ENCODE assay signal across 1 cellular context in genomic region chr22:24514241-24515024, GRCh38.
TF ChIP-seq lines count a peak whose summit lies in the region.

No MANE protein-coding gene starts in this region.

TF ChIP-seq in GM12878, 131 proteins besides CTCF, POLR2A, EP300 and RAD21 (continues in another document):
- TF ChIP-seq MYC (IDR thresholded peaks at IDR 0.05; ENCODE audit: insufficient read depth, insufficient read length, insufficient replicate concordance, low read length, severe bottlenecking), result no peak
- TF ChIP-seq, protein P1, sequence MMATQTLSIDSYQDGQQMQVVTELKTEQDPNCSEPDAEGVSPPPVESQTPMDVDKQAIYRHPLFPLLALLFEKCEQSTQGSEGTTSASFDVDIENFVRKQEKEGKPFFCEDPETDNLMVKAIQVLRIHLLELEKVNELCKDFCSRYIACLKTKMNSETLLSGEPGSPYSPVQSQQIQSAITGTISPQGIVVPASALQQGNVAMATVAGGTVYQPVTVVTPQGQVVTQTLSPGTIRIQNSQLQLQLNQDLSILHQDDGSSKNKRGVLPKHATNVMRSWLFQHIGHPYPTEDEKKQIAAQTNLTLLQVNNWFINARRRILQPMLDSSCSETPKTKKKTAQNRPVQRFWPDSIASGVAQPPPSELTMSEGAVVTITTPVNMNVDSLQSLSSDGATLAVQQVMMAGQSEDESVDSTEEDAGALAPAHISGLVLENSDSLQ (IDR thresholded peaks at IDR 0.05), result no peak
- peak; percentile 75; the same call in 1 of the 2 replicates for TF ChIP-seq SMARCA5 (IDR thresholded peaks at IDR 0.05)
- TF ChIP-seq CBFB (IDR thresholded peaks at IDR 0.05; ENCODE audit: low read depth), result no peak
- TF ChIP-seq, protein P2, sequence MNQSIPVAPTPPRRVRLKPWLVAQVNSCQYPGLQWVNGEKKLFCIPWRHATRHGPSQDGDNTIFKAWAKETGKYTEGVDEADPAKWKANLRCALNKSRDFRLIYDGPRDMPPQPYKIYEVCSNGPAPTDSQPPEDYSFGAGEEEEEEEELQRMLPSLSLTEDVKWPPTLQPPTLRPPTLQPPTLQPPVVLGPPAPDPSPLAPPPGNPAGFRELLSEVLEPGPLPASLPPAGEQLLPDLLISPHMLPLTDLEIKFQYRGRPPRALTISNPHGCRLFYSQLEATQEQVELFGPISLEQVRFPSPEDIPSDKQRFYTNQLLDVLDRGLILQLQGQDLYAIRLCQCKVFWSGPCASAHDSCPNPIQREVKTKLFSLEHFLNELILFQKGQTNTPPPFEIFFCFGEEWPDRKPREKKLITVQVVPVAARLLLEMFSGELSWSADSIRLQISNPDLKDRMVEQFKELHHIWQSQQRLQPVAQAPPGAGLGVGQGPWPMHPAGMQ (IDR thresholded peaks at IDR 0.05; ENCODE audit: borderline replicate concordance), result no peak
- TF ChIP-seq, protein P3, sequence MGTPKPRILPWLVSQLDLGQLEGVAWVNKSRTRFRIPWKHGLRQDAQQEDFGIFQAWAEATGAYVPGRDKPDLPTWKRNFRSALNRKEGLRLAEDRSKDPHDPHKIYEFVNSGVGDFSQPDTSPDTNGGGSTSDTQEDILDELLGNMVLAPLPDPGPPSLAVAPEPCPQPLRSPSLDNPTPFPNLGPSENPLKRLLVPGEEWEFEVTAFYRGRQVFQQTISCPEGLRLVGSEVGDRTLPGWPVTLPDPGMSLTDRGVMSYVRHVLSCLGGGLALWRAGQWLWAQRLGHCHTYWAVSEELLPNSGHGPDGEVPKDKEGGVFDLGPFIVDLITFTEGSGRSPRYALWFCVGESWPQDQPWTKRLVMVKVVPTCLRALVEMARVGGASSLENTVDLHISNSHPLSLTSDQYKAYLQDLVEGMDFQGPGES (IDR thresholded peaks at IDR 0.05), result no peak
- TF ChIP-seq RELB (IDR thresholded peaks at IDR 0.05; ENCODE audit: low read depth), result peak; percentile 68; the same call in 1 of the 2 replicates
- TF ChIP-seq, protein P4, sequence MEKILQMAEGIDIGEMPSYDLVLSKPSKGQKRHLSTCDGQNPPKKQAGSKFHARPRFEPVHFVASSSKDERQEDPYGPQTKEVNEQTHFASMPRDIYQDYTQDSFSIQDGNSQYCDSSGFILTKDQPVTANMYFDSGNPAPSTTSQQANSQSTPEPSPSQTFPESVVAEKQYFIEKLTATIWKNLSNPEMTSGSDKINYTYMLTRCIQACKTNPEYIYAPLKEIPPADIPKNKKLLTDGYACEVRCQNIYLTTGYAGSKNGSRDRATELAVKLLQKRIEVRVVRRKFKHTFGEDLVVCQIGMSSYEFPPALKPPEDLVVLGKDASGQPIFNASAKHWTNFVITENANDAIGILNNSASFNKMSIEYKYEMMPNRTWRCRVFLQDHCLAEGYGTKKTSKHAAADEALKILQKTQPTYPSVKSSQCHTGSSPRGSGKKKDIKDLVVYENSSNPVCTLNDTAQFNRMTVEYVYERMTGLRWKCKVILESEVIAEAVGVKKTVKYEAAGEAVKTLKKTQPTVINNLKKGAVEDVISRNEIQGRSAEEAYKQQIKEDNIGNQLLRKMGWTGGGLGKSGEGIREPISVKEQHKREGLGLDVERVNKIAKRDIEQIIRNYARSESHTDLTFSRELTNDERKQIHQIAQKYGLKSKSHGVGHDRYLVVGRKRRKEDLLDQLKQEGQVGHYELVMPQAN (conservative IDR thresholded peaks at IDR 0.05), result no peak
- TF ChIP-seq GABPA (IDR thresholded peaks at IDR 0.05; ENCODE audit: low read depth), result no peak
- TF ChIP-seq KLF5 (IDR thresholded peaks at IDR 0.05; ENCODE audit: partially characterized antibody), result no peak
- TF ChIP-seq NFYA (IDR thresholded peaks at IDR 0.05; ENCODE audit: borderline replicate concordance, low read depth, low read length), result no peak
- TF ChIP-seq PAX5 (IDR thresholded peaks at IDR 0.05; ENCODE audit: borderline replicate concordance, low read depth, low read length), result no peak
- TF ChIP-seq TCF12 (IDR thresholded peaks at IDR 0.05; ENCODE audit: low read depth, low read length), result no peak
- no peak for TF ChIP-seq CBX3 (IDR thresholded peaks at IDR 0.05; ENCODE audit: borderline replicate concordance, low read depth)
- TF ChIP-seq, protein P5, sequence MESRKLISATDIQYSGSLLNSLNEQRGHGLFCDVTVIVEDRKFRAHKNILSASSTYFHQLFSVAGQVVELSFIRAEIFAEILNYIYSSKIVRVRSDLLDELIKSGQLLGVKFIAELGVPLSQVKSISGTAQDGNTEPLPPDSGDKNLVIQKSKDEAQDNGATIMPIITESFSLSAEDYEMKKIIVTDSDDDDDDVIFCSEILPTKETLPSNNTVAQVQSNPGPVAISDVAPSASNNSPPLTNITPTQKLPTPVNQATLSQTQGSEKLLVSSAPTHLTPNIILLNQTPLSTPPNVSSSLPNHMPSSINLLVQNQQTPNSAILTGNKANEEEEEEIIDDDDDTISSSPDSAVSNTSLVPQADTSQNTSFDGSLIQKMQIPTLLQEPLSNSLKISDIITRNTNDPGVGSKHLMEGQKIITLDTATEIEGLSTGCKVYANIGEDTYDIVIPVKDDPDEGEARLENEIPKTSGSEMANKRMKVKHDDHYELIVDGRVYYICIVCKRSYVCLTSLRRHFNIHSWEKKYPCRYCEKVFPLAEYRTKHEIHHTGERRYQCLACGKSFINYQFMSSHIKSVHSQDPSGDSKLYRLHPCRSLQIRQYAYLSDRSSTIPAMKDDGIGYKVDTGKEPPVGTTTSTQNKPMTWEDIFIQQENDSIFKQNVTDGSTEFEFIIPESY (IDR thresholded peaks at IDR 0.05), result no peak
- TF ChIP-seq, protein P6, sequence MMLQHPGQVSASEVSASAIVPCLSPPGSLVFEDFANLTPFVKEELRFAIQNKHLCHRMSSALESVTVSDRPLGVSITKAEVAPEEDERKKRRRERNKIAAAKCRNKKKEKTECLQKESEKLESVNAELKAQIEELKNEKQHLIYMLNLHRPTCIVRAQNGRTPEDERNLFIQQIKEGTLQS (IDR thresholded peaks at IDR 0.05; ENCODE audit: borderline replicate concordance, extremely low read depth, low read depth, low read length), result no peak
- no peak for TF ChIP-seq ZNF274 (IDR thresholded peaks at IDR 0.05; ENCODE audit: insufficient read depth, insufficient read length)
- TF ChIP-seq, protein P7, sequence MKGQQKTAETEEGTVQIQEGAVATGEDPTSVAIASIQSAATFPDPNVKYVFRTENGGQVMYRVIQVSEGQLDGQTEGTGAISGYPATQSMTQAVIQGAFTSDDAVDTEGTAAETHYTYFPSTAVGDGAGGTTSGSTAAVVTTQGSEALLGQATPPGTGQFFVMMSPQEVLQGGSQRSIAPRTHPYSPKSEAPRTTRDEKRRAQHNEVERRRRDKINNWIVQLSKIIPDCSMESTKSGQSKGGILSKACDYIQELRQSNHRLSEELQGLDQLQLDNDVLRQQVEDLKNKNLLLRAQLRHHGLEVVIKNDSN (IDR thresholded peaks at IDR 0.05; ENCODE audit: borderline replicate concordance, extremely low read length, insufficient read depth, low read depth, low read length), result no peak
- TF ChIP-seq MEF2A (IDR thresholded peaks at IDR 0.05; ENCODE audit: insufficient read depth, low read depth, low read length), result 0 out of 2 replicates have a peak, but pooled peaks have one; percentile 35
- TF ChIP-seq POU2F2 (IDR thresholded peaks at IDR 0.05; ENCODE audit: borderline replicate concordance, low read depth, low read length), result no peak
- TF ChIP-seq ZNF622 (IDR thresholded peaks at IDR 0.05), result no peak
- no peak for TF ChIP-seq TCF7 (IDR thresholded peaks at IDR 0.05; ENCODE audit: borderline replicate concordance)
- TF ChIP-seq ETV6 (conservative IDR thresholded peaks at IDR 0.05 in 1 of 2, IDR thresholded peaks at IDR 0.05 in 1 of 2; ENCODE audit: borderline replicate concordance in 1 of 2, low read depth in 1 of 2), result no peak
- no peak for TF ChIP-seq JUND (IDR thresholded peaks at IDR 0.05; ENCODE audit: low read depth, low read length)
- TF ChIP-seq LARP7 (IDR thresholded peaks at IDR 0.05), result no peak
- no peak for TF ChIP-seq RFX5 (IDR thresholded peaks at IDR 0.05; ENCODE audit: low read depth, low read length)
- TF ChIP-seq ZZZ3 (IDR thresholded peaks at IDR 0.05; ENCODE audit: control insufficient read depth, insufficient read length, low read depth), result no peak
- 0 out of 2 replicates have a peak, but pooled peaks have one; percentile 32 for TF ChIP-seq CHD2 (IDR thresholded peaks at IDR 0.05; ENCODE audit: borderline replicate concordance, low read depth, low read length)
- TF ChIP-seq BACH1 (IDR thresholded peaks at IDR 0.05; ENCODE audit: borderline replicate concordance), result no peak
- no peak for TF ChIP-seq ZBTB4 (CRISPR knock-in tag; IDR thresholded peaks at IDR 0.05)
- TF ChIP-seq HDAC2 (IDR thresholded peaks at IDR 0.05), result no peak
- no peak for TF ChIP-seq SMAD1 (IDR thresholded peaks at IDR 0.05; ENCODE audit: low read depth, partially characterized antibody)
- no peak for TF ChIP-seq FOXK2 (IDR thresholded peaks at IDR 0.05)
- no peak for TF ChIP-seq SRF (IDR thresholded peaks at IDR 0.05; ENCODE audit: low read depth in 2 of 2, low read length in 2 of 2)
- no peak for TF ChIP-seq ZSCAN29 (IDR thresholded peaks at IDR 0.05)
- no peak for TF ChIP-seq PAX8 (IDR thresholded peaks at IDR 0.05)
- no peak for TF ChIP-seq CHD1 (IDR thresholded peaks at IDR 0.05; ENCODE audit: low read depth, low read length)
- no peak for TF ChIP-seq SUPT20H (IDR thresholded peaks at IDR 0.05; ENCODE audit: borderline replicate concordance, control insufficient read depth, low read depth, low read length)
- no peak for TF ChIP-seq CUX1 (IDR thresholded peaks at IDR 0.05; ENCODE audit: insufficient replicate concordance, low read depth, low read length)
- TF ChIP-seq BRCA1 (IDR thresholded peaks at IDR 0.05; ENCODE audit: low read depth, low read length), result no peak
- TF ChIP-seq ZNF384 (IDR thresholded peaks at IDR 0.05; ENCODE audit: borderline replicate concordance, low read depth, low read length), result no peak
- TF ChIP-seq RELA (IDR thresholded peaks at IDR 0.05; ENCODE audit: borderline replicate concordance, partially characterized antibody), result no peak
